13 cellular contexts compared by ENCODE assay signal in genomic region chr21:37075214-37075770, GRCh38. TPM values are rescaled to one million over a fixed set of nuclear protein-coding genes. Genes with fewer than 3 reads are reported as not detected.
DNase-seq lines count a peak whose midpoint lies in the region; ATAC-seq, FAIRE-seq and TF ChIP-seq lines count a peak whose summit lies in the region.
"Had no signal": no experiment of that assay in that cellular context is flagged by ENCODE, and none has a peak within 500 bp of the region (broad histone marks: within the 10 kb centered on the region; RNA-seq: fewer than 3 reads in every experiment).

No MANE protein-coding gene starts in this region.

- peak overlapping the region; percentile 98; the same call in 1 of the 2 replicates for H3K4me2 ChIP-seq in KMS-11
- H3K4me2 ChIP-seq in GM12878 (ENCODE audit: control insufficient read depth, insufficient read depth): no peak overlapping the region

- SMC1A ChIA-PET in GM12878 (lab: Charles Lee; ENCODE audit: uncharacterized antibody, unreplicated experiment): interaction anchor here (1.0 to 1.7 kb wide), 2 partner anchors 45 to 99 kb away, joined by 3 to 6 read pairs; no protein-coding TSS in a partner anchor

- no peak for FAIRE-seq in GM12878 (lab: Jason Lieb, UNC)
- FAIRE-seq: H1 had no signal

- POLR2A ChIA-PET in GM12878 (lab: Charles Lee): interaction anchor here (0.6 kb wide), 1 partner anchor 488 kb away, joined by 3 read pairs; no protein-coding TSS in a partner anchor

- WGBS in GM12878 (ENCODE audit: insufficient coverage, insufficient replicate concordance, low lambda C conversion rate, missing lambda C conversion rate): 97% methylated on average over 4 of the region's 4 CpGs

- H4K20me1 ChIP-seq in KMS-11 (ENCODE audit: insufficient read depth) (no peaks in the 10 kb centered on the region; the same call in 1 of the 2 replicates), GM12878 (ENCODE audit: control insufficient read depth, insufficient read depth) (no peaks in the 10 kb centered on the region)

- peak overlapping the region; percentile 32 for H3K4me3 Mint-ChIP-seq in T-helper 1 cell treated with Interleukin-12 subunit alpha and Interleukin-12 subunit beta and Interleukin-4 antibody, amounts not matched to agents 30 μg/mL and 1 μg/mL, for 36 hours
- H3K4me3 Mint-ChIP-seq in neural crest cell: peak overlapping the region; percentile 97

- no peaks in the 10 kb centered on the region for H3K36me3 ChIP-seq in KMS-11 (ENCODE audit: insufficient read depth)
- no peaks in the 10 kb centered on the region for H3K36me3 ChIP-seq in GM12878 (ENCODE audit: control insufficient read depth in 2 of 2, insufficient read depth in 2 of 2, low read length in 1 of 2)
- no peaks in the 10 kb centered on the region for H3K36me3 ChIP-seq in brain microvascular endothelial cell (replicated peaks)

- intact Hi-C loops in GM12878 (cut with micrococcal nuclease; ENCODE audit: unreplicated experiment) (loop anchor here (5.0 kb wide), 2 partner anchors 73 to 98 kb away; no protein-coding TSS in a partner anchor), posterior cingulate gyrus (cut with DNase I) (loop anchor here (10.0 kb wide), 1 partner anchor 290 kb away; the partner anchor contains the start of gene DYRK1A)

- TF ChIP-seq POLR2A in GM12878 (IDR thresholded peaks at IDR 0.05; ENCODE audit: low read depth, low read length): no peak

- no peaks in the 10 kb centered on the region for H3K9me3 Mint-ChIP-seq in T-helper 1 cell treated with Interleukin-12 subunit alpha and Interleukin-12 subunit beta and Interleukin-4 antibody, amounts not matched to agents 30 μg/mL and 1 μg/mL, for 36 hours
- peaks cover 4% of the 10 kb centered on the region for H3K9me3 Mint-ChIP-seq in neural crest cell

- no peak overlapping the region for H3K27ac ChIP-seq in KMS-11
- no peak overlapping the region for H3K27ac ChIP-seq in GM12878 (ENCODE audit: control insufficient read depth, insufficient read depth)
- no peak overlapping the region for H3K27ac ChIP-seq in brain microvascular endothelial cell

- no peak overlapping the region for H3K27ac Mint-ChIP-seq in T-helper 1 cell treated with Interleukin-12 subunit alpha and Interleukin-12 subunit beta and Interleukin-4 antibody, amounts not matched to agents 30 μg/mL and 1 μg/mL, for 36 hours
- H3K27ac Mint-ChIP-seq in neural crest cell (ENCODE audit: unreplicated experiment): no peak overlapping the region

- H3K27me3 ChIP-seq in KMS-11 (ENCODE audit: insufficient read depth, low read depth): no peaks in the 10 kb centered on the region
- no peaks in the 10 kb centered on the region for H3K27me3 ChIP-seq in GM12878 (replicated peaks in 1 of 2; ENCODE audit: control insufficient read depth in 2 of 2, insufficient read depth in 2 of 2, low read length in 1 of 2)
- H3K27me3 ChIP-seq in brain microvascular endothelial cell (replicated peaks): no peaks in the 10 kb centered on the region

- BruUV-seq in GM12878 (replicated peaks; lab: Mats Ljungman, UMichigan): no TSS peak

- no peak overlapping the region for H2AFZ ChIP-seq in KMS-11 (ENCODE audit: low read depth)
- no peak overlapping the region for H2AFZ ChIP-seq in GM12878 (ENCODE audit: control insufficient read depth, low read depth, low read length)

- no peak for TF ChIP-seq RAD21 in GM12878 (IDR thresholded peaks at IDR 0.05; ENCODE audit: insufficient read depth, low read depth, low read length)

- H3K4me3 ChIP-seq in KMS-11 (IDR thresholded peaks at IDR 0.05; ENCODE audit: insufficient read depth, low read depth, low read length): no peak overlapping the region
- peak overlapping the region; percentile 26; the same call in 1 of the 2 replicates for H3K4me3 ChIP-seq in GM12878
- H3K4me3 ChIP-seq in brain microvascular endothelial cell (ENCODE audit: low read depth, low read length): no peak overlapping the region

- H3K4me1 ChIP-seq in KMS-11 (ENCODE audit: low read depth, poor library complexity, severe bottlenecking) (peaks cover 20% of the 10 kb centered on the region), GM12878 (ENCODE audit: control insufficient read depth, insufficient read depth, low read length) (no peaks in the 10 kb centered on the region; the same call in 1 of the 2 replicates)

- H3K4me1 Mint-ChIP-seq in T-helper 1 cell treated with Interleukin-12 subunit alpha and Interleukin-12 subunit beta and Interleukin-4 antibody, amounts not matched to agents 30 μg/mL and 1 μg/mL, for 36 hours (ENCODE audit: low read depth): peaks cover 27% of the 10 kb centered on the region
- peaks cover 54% of the 10 kb centered on the region for H3K4me1 Mint-ChIP-seq in neural crest cell

- TF ChIP-seq EP300 in GM12878 (IDR thresholded peaks at IDR 0.05; ENCODE audit: borderline replicate concordance in 1 of 2, control insufficient read depth in 1 of 2, low read depth in 2 of 2, low read length in 2 of 2): no peak

- RAD21 ChIA-PET in GM12878 (lab: Charles Lee; ENCODE audit: unreplicated experiment): no interaction called here

- no peak overlapping the region for H3K9ac ChIP-seq in KMS-11
- H3K9ac ChIP-seq in GM12878 (ENCODE audit: control insufficient read depth, insufficient read depth, low read length): no peak overlapping the region

- TF ChIP-seq CTCF in KMS-11 (conservative IDR thresholded peaks at IDR 0.05; ENCODE audit: low read depth, low read length) (no peak), GM12878 (IDR thresholded peaks at IDR 0.05 in 2 of 3, conservative IDR thresholded peaks at IDR 0.05 in 1 of 3; ENCODE audit: control insufficient read depth in 2 of 3, extremely low read depth in 1 of 3, insufficient read depth in 1 of 3, low read depth in 3 of 3, low read length in 3 of 3) (no peak), neural crest cell (conservative IDR thresholded peaks at IDR 0.05) (no peak), brain microvascular endothelial cell (IDR thresholded peaks at IDR 0.05; ENCODE audit: low read depth, low read length, missing control alignments) (no peak)

- no peak for DNase-seq in T-helper 1 cell
- no peak for DNase-seq in GM12878 (ENCODE audit: low read depth, low spot score)
- no peak for DNase-seq in neural crest cell (ENCODE audit: low read depth, low spot score)
- DNase-seq in brain microvascular endothelial cell: no peak
- DNase-seq in posterior cingulate gyrus: no peak
- DNase-seq: activated effector memory CD4-positive, alpha-beta T cell treated with Interleukin-2 at 50 U/mL for 16 hours; hippocampal formation; NK-92 treated with Interleukin-12 subunit alpha and Interleukin-12 subunit beta, amount 100 ng/mL, for 24 hours; T-helper 9 cell had no signal

- ATAC-seq in GM12878 (no peak), HG02571 (IDR thresholded peaks at IDR 0.05; ENCODE audit: unreplicated experiment) (no peak)

- CTCF ChIA-PET in GM12878 (lab: Yijun Ruan, JAX): interaction anchor here (1.8 kb wide), 1 partner anchor 98 kb away, joined by 8 read pairs; no protein-coding TSS in a partner anchor

- H3K79me2 ChIP-seq in KMS-11 (ENCODE audit: insufficient read depth, low read depth) (peaks cover 57% of the 10 kb centered on the region), GM12878 (ENCODE audit: control insufficient read depth, insufficient read depth, low read length) (peaks cover 74% of the 10 kb centered on the region)

- no peaks in the 10 kb centered on the region for H3K27me3 Mint-ChIP-seq in T-helper 1 cell treated with Interleukin-12 subunit alpha and Interleukin-12 subunit beta and Interleukin-4 antibody, amounts not matched to agents 30 μg/mL and 1 μg/mL, for 36 hours (ENCODE audit: low read depth)
- H3K27me3 Mint-ChIP-seq in neural crest cell (ENCODE audit: low read depth): no peaks in the 10 kb centered on the region

- in situ Hi-C loops in GM12878 (cut with MboI): no loop called here
- in situ Hi-C loops in brain microvascular endothelial cell (cut with HindIII; ENCODE audit: low pct_ligation_motif_present, low sequenced_read_pairs): no loop called here

- H3K36me3 Mint-ChIP-seq in T-helper 1 cell treated with Interleukin-12 subunit alpha and Interleukin-12 subunit beta and Interleukin-4 antibody, amounts not matched to agents 30 μg/mL and 1 μg/mL, for 36 hours (ENCODE audit: low read depth): peaks cover 4% of the 10 kb centered on the region
- peaks cover 4% of the 10 kb centered on the region for H3K36me3 Mint-ChIP-seq in neural crest cell (ENCODE audit: low read depth)

- no peaks in the 10 kb centered on the region for H3K9me3 ChIP-seq in GM12878 (replicated peaks; ENCODE audit: control insufficient read depth, insufficient read depth, low read length)

RNA-seq across cellular contexts. Expression of gene TTC3, which starts 2.2 kb away (rescaled TPM):
- 308 and 319 TPM in 2 replicates for total RNA-seq in GM12878 (2013; cell fraction: nucleolus; rRNA removed)
- total RNA-seq in GM12878 (2014; rRNA removed): 88.6 and 99.9 TPM in 2 replicates
- 93.2 and 94.9 TPM in 2 replicates for total RNA-seq in GM12878 (2014; rRNA removed; fragmentation: Illumina TruSeq; extraction: Trizol)
- total RNA-seq in GM12878 (2021): 86.7 and 86.9 TPM in 2 replicates
- polyA plus RNA-seq in GM12878 (2011; ENCODE audit: low read depth): 44.1 TPM
- polyA plus RNA-seq in GM12878 (2011; rRNA removed): 57.7 and 66.1 TPM in 2 replicates
- 33.9 and 47.3 TPM in 2 replicates for polyA plus RNA-seq in GM12878 (2011; cell fraction: cytosol; rRNA removed)
- polyA plus RNA-seq in GM12878 (2011; cell fraction: nucleus; rRNA removed): 92.0 and 109 TPM in 2 replicates
- 48.0 and 62.5 TPM in 2 replicates for polyA plus RNA-seq in GM12878 (2012)
- polyA plus RNA-seq in GM12878 (2014; fragmentation: Illumina TruSeq; extraction: Trizol): 73.8 and 90.9 TPM in 2 replicates
- 10 to 100 TPM; 23.1 to 28.6 TPM for polyA plus RNA-seq in GM12878 (2014; fragmentation: Nextera tagmentation; extraction: Ambion mirVana)
- 43.9 and 53.4 TPM in 2 replicates for polyA plus RNA-seq in GM12878 (2014; rRNA removed)
- polyA plus RNA-seq in GM12878 (2016; fragmentation: Nextera tagmentation; extraction: Ambion mirVana): 10 to 100 TPM; 71.5 to 77.0 TPM
- 72.3 and 82.2 TPM in 2 replicates for polyA minus RNA-seq in GM12878 (2011; rRNA and poly(A)+ RNA removed)
- polyA minus RNA-seq in GM12878 (2011; cell fraction: cytosol; rRNA and poly(A)+ RNA removed): 36.5 and 37.8 TPM in 2 replicates
- polyA minus RNA-seq in GM12878 (2011; cell fraction: nucleus; rRNA and poly(A)+ RNA removed): 66.0 and 83.7 TPM in 2 replicates
- 216 and 219 TPM in 2 replicates for total RNA-seq in neural crest cell

RNA-seq across cellular contexts. Expression of gene PIGP, which starts 2.4 kb away (rescaled TPM):
- 8.5 and 12.3 TPM in 2 replicates for total RNA-seq in GM12878 (2013; cell fraction: nucleolus; rRNA removed)
- total RNA-seq in GM12878 (2014; rRNA removed) (17.1 and 22.3 TPM in 2 replicates), GM12878 (2014; rRNA removed; fragmentation: Illumina TruSeq; extraction: Trizol) (18.1 and 19.3 TPM in 2 replicates), GM12878 (2021) (16.4 and 17.0 TPM in 2 replicates), neural crest cell (16.1 and 16.5 TPM in 2 replicates)
- 16.5 TPM for polyA plus RNA-seq in GM12878 (2011; ENCODE audit: low read depth)
- polyA plus RNA-seq in GM12878 (2011; rRNA removed) (31.0 and 47.8 TPM in 2 replicates), GM12878 (2014; fragmentation: Illumina TruSeq; extraction: Trizol) (27.9 and 35.4 TPM in 2 replicates), GM12878 (2014; fragmentation: Nextera tagmentation; extraction: Ambion mirVana) (10 to 100 TPM; 59.4 to 65.0 TPM), GM12878 (2014; rRNA removed) (15.8 and 18.2 TPM in 2 replicates), GM12878 (2016; fragmentation: Nextera tagmentation; extraction: Ambion mirVana) (10 to 100 TPM; 47.4 to 54.2 TPM)
- polyA plus RNA-seq in GM12878 (2011; cell fraction: cytosol; rRNA removed): 9.4 and 17.3 TPM in 2 replicates
- polyA plus RNA-seq in GM12878 (2011; cell fraction: nucleus; rRNA removed): 10.1 and 12.2 TPM in 2 replicates
- 22.4 and 30.9 TPM in 2 replicates for polyA plus RNA-seq in GM12878 (2012)
- 6.9 and 7.3 TPM in 2 replicates for polyA minus RNA-seq in GM12878 (2011; rRNA and poly(A)+ RNA removed)
- 2.7 and 3.4 TPM in 2 replicates for polyA minus RNA-seq in GM12878 (2011; cell fraction: cytosol; rRNA and poly(A)+ RNA removed)
- polyA minus RNA-seq in GM12878 (2011; cell fraction: nucleus; rRNA and poly(A)+ RNA removed): 8.3 and 17.7 TPM in 2 replicates
